Comparison of ENCODE assay signal across 10 cellular contexts in the genomic region with DNA sequence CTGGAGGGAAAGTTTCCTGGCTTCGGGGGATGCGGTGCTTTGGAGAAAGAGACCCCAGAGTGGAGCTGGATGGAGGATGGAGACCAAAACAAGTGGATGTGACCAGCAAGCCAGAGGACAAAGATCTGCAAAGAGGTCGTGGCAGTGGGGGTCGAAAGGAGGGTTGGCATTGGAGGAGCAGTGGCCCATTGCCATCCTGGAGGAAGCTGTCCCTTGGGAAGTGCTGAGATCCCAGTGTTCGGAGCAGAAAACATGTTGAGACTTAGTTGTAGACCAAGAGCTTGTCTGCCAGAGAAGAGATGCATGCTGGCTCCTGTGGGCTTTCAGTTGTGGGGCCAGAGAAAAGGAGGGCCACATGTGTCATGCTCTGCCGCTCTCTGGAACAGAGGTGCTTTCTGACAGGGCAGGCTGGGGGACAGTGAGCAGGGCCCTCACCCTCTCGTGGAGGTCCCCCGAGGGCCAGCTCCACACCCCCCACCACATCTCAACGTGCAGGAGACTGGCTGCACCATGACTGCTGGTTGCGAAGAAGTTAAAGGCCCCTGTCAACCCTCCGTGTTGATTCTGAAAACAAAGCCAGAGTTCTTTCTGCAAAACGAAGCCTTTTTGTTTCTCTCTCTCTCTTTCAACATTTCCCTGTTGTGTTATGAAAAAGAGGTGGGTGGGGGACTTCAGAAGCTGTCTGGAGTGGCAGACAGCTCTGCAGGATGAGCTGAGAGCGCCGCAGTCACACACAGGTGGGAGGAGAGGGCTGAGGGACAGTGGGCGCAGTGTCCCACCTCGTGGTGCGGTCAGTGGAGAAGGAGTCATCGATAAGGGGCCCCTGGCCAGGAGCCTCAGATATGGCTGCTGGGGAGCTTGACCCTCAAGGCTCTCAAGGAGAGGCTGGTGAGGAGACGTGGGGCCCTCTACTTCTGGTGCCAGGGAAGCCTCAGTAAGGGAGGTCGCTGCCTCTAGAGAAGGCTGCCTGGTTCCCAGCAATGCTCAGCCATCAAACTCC.
A peak's percentile ranks its signal among the peaks of the same experiment; 100 is the strongest.
DNase-seq lines count a peak whose midpoint lies in the region; ATAC-seq lines count a peak whose summit lies in the region.
"Had no signal": no experiment of that assay in that cellular context is flagged by ENCODE, and none has a peak within 500 bp of the region (broad histone marks: within the 10 kb centered on the region; RNA-seq: fewer than 3 reads in every experiment).

No MANE protein-coding gene starts in this region.

- peaks cover 42% of the 10 kb centered on the region for H3K4me1 Mint-ChIP-seq in activated naive CD8-positive, alpha-beta T cell treated with anti-CD3 and anti-CD28 coated beads, Interleukin-2, amount 50 U/mL, for 24 hours
- no peaks in the 10 kb centered on the region for H3K4me1 Mint-ChIP-seq in immature natural killer cell

- peak overlapping the region; percentile 53 for H3K27ac ChIP-seq in BLaER1
- H3K27ac ChIP-seq: tibial artery had no signal

- peak overlapping the region; percentile 52 for H3K4me3 Mint-ChIP-seq in activated naive CD8-positive, alpha-beta T cell treated with anti-CD3 and anti-CD28 coated beads, Interleukin-2, amount 50 U/mL, for 24 hours
- H3K4me3 Mint-ChIP-seq in immature natural killer cell: no peak overlapping the region

- H3K27ac Mint-ChIP-seq in activated naive CD8-positive, alpha-beta T cell treated with anti-CD3 and anti-CD28 coated beads, Interleukin-2, amount 50 U/mL, for 24 hours: peak overlapping the region; percentile 56
- no peak overlapping the region for H3K27ac Mint-ChIP-seq in immature natural killer cell

- peaks cover 75% of the 10 kb centered on the region for H3K4me1 ChIP-seq in BLaER1
- H3K4me1 ChIP-seq: tibial artery had no signal

- peaks cover 9% of the 10 kb centered on the region for H3K9me3 Mint-ChIP-seq in activated naive CD8-positive, alpha-beta T cell treated with anti-CD3 and anti-CD28 coated beads, Interleukin-2, amount 50 U/mL, for 24 hours
- peaks cover 0 to 3% (median 0%) of the 10 kb centered on the region in 6 donors for H3K9me3 Mint-ChIP-seq in immature natural killer cell

- H3K9me3 ChIP-seq in BLaER1: peaks cover 14% of the 10 kb centered on the region
- H3K9me3 ChIP-seq: tibial artery had no signal

- H3K27me3 Mint-ChIP-seq in activated naive CD8-positive, alpha-beta T cell treated with anti-CD3 and anti-CD28 coated beads, Interleukin-2, amount 50 U/mL, for 24 hours: peaks cover 54% of the 10 kb centered on the region
- H3K27me3 Mint-ChIP-seq in immature natural killer cell (ENCODE audit: low read depth in 3 of 3): peaks cover 0 to 7% (median 6%) of the 10 kb centered on the region in 3 donors

- no peaks in the 10 kb centered on the region for H4K20me1 ChIP-seq in BLaER1

- ATAC-seq in GM18907 (IDR thresholded peaks at IDR 0.05; ENCODE audit: unreplicated experiment) (peak; percentile 49), HG02885 (IDR thresholded peaks at IDR 0.05; ENCODE audit: poor library complexity, unreplicated experiment) (peak; percentile 77)
- peak; percentile 86 for ATAC-seq in activated naive CD8-positive, alpha-beta T cell treated with anti-CD3 and anti-CD28 coated beads, Interleukin-2, amount 50 U/mL, for 24 hours

- no peaks in the 10 kb centered on the region for H3K36me3 ChIP-seq in BLaER1
- no peaks in the 10 kb centered on the region for H3K36me3 ChIP-seq in H7 (replicated peaks; ENCODE audit: control insufficient read depth, insufficient read depth, low read length)
- H3K36me3 ChIP-seq: tibial artery had no signal

- H3K4me3 ChIP-seq in BLaER1 (no peak overlapping the region), H7 (ENCODE audit: insufficient read depth, low read depth, low read length) (no peak overlapping the region)
- H3K4me3 ChIP-seq: tibial artery had no signal

- H3K27me3 ChIP-seq in BLaER1 (no peaks in the 10 kb centered on the region), H7 (ENCODE audit: control insufficient read depth, insufficient read depth, low read length) (no peaks in the 10 kb centered on the region)

- peaks cover 8% of the 10 kb centered on the region for H3K36me3 Mint-ChIP-seq in activated naive CD8-positive, alpha-beta T cell treated with anti-CD3 and anti-CD28 coated beads, Interleukin-2, amount 50 U/mL, for 24 hours (ENCODE audit: low read depth)
- H3K36me3 Mint-ChIP-seq in immature natural killer cell: peaks cover 0 to 2% (median 0%) of the 10 kb centered on the region in 3 donors

- H3K4me2 ChIP-seq in BLaER1: peak overlapping the region; percentile 79

- peak; percentile 39 for DNase-seq in activated naive CD8-positive, alpha-beta T cell treated with anti-CD3 and anti-CD28 coated beads, Interleukin-2, amount 50 U/mL, for 24 hours
- DNase-seq in anterior cingulate cortex (lab: John Stamatoyannopoulos, UW) (no peak), OCI-M2 (lab: John Stamatoyannopoulos, UW; ENCODE audit: unreplicated experiment) (no peak), H7 (no peak), immature natural killer cell (no peak)
- DNase-seq: NCI-H748 treated with DMSO at 0.1 percent for 48 hours, tibial artery had no signal

- no peak overlapping the region for H3K9ac ChIP-seq in BLaER1
